16 cellular contexts compared by ENCODE assay signal in the genomic region with DNA sequence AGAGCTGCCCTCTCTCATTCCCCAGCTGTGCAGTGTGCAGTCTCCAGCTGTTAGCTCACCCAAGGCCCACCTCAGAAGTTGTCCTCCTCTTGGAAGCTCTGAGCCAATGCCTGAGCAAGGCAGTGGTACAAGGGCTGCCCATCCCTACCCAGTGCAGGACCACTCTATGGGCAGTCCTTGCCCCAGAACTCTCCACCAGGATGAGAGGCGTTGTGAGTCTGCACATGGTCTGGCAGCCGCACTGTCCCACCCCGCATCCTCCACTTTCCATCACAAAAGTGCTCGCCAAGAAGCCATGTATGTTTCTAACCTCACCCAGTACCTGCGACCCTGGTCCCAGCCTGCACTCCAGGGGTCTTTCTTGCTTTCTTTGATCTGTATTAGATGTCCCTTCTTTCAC.
A peak's percentile ranks its signal among the peaks of the same experiment; 100 is the strongest.
DNase-seq lines count a peak whose midpoint lies in the region; ATAC-seq and TF ChIP-seq lines count a peak whose summit lies in the region.
"Had no signal": no experiment of that assay in that cellular context is flagged by ENCODE, and none has a peak within 500 bp of the region (broad histone marks: within the 10 kb centered on the region; RNA-seq: fewer than 3 reads in every experiment).

No MANE protein-coding gene starts in this region.

- peaks cover 11% of the 10 kb centered on the region for H3K9me3 Mint-ChIP-seq in nephron
- H3K9me3 Mint-ChIP-seq: GM23338 had no signal

- no peak for TF ChIP-seq POLR2A in transverse colon (IDR thresholded peaks at IDR 0.05)

- in situ Hi-C loops in transverse colon (cut with MboI; ENCODE audit: low pct_ligation_motif_present in 1 of 4, low pct_unique_long_range_greater_than_20kb in 1 of 4, low sequenced_read_pairs in 3 of 4): loop anchor here in 1 of 4 donors (25.0 kb wide), 1 partner anchor 223 kb away; no protein-coding TSS in a partner anchor

- no peaks in the 10 kb centered on the region for H3K27me3 ChIP-seq in transverse colon
- H3K27me3 ChIP-seq: BE2C had no signal

- peaks cover 2% of the 10 kb centered on the region for H3K27me3 Mint-ChIP-seq in nephron (ENCODE audit: low read depth)

- H3K36me3 Mint-ChIP-seq in nephron (ENCODE audit: low read depth): no peaks in the 10 kb centered on the region
- H3K36me3 Mint-ChIP-seq: CD4-positive, alpha-beta memory T cell had no signal

- H3K4me1 Mint-ChIP-seq in nephron: peaks cover 40% of the 10 kb centered on the region
- H3K4me1 Mint-ChIP-seq: CD4-positive, alpha-beta memory T cell had no signal

- TF ChIP-seq CTCF in coronary artery (IDR thresholded peaks at IDR 0.05): no peak
- TF ChIP-seq CTCF in nephron (IDR thresholded peaks at IDR 0.05; ENCODE audit: unreplicated experiment in 3 of 3): no peak
- TF ChIP-seq CTCF in transverse colon (IDR thresholded peaks at IDR 0.05): no peak

- peak; percentile 52 for DNase-seq in activated effector memory CD4-positive, alpha-beta T cell treated with anti-CD3 and anti-CD28 coated beads, Interleukin-2, amount 50 U/mL, for 16 hours
- no peak for DNase-seq in activated effector memory CD4-positive, alpha-beta T cell treated with Interleukin-2 at 50 U/mL for 16 hours
- DNase-seq in coronary artery (ENCODE audit: low spot score) (peak; percentile 46), transverse colon (peak; percentile 1), posterior cingulate gyrus (no peak), NCI-H82 (lab: John Stamatoyannopoulos, UW) (no peak)
- DNase-seq: ACHN; BE2C; CD4-positive, alpha-beta memory T cell; DMS79; H7 had no signal

- intact Hi-C loops in transverse colon (cut with DNase I; ENCODE audit: low total_unique reads) (no loop called here), posterior cingulate gyrus (cut with DNase I) (no loop called here)

- H3K27ac Mint-ChIP-seq in nephron: peak overlapping the region in 2 of 3 experiments; percentile 83 to 99
- H3K27ac Mint-ChIP-seq: CD4-positive, alpha-beta memory T cell; GM23338 had no signal

- no peaks in the 10 kb centered on the region for H3K36me3 ChIP-seq in transverse colon
- H3K36me3 ChIP-seq: BE2C had no signal

- no peak for ATAC-seq in HG03520 (IDR thresholded peaks at IDR 0.05; ENCODE audit: unreplicated experiment)
- ATAC-seq: GM12878, GM23338 had no signal

- no peak for TF ChIP-seq EP300 in transverse colon (IDR thresholded peaks at IDR 0.05; ENCODE audit: low read depth)

- 90 to 94% methylated on average over 2 to 5 of the region's 5 CpGs for WGBS in transverse colon (ENCODE audit: low coverage in 1 of 2), 2 donors

- peaks cover 0 to 10% (median 0%) of the 10 kb centered on the region in 4 donors for H3K4me1 ChIP-seq in transverse colon

- H3K27ac ChIP-seq in coronary artery (no peak overlapping the region), transverse colon (no peak overlapping the region)
- H3K27ac ChIP-seq: C4-2B had no signal

- H3K4me3 Mint-ChIP-seq in nephron: no peak overlapping the region
- H3K4me3 Mint-ChIP-seq: CD4-positive, alpha-beta memory T cell; GM23338 had no signal

- H3K4me3 ChIP-seq in coronary artery (no peak overlapping the region), transverse colon (no peak overlapping the region)
- H3K4me3 ChIP-seq: GM12878, GM23338 had no signal

- H3K9me3 ChIP-seq in transverse colon: no peaks in the 10 kb centered on the region
- H3K9me3 ChIP-seq: BE2C had no signal

Comparison
In these comparisons a context has a peak if more than half of its experiments do, and no peak if none do; other contexts are left out.
1. DNase-seq: peak in activated effector memory CD4-positive, alpha-beta T cell treated with anti-CD3 and anti-CD28 coated beads, Interleukin-2, amount 50 U/mL, for 16 hours (single experiment), coronary artery (single experiment) and transverse colon (single experiment); none in activated effector memory CD4-positive, alpha-beta T cell treated with Interleukin-2 at 50 U/mL for 16 hours (single experiment), posterior cingulate gyrus (0 of 10) and NCI-H82 (single experiment).